15 cellular contexts compared by ENCODE assay signal in genomic region chr7:47329320-47329926, GRCh38.
DNase-seq lines count a peak whose midpoint lies in the region; ATAC-seq and TF ChIP-seq lines count a peak whose summit lies in the region.
"Had no signal": no experiment of that assay in that cellular context is flagged by ENCODE, and none has a peak within 500 bp of the region (broad histone marks: within the 10 kb centered on the region; RNA-seq: fewer than 3 reads in every experiment).

No MANE protein-coding gene starts in this region.

- peak overlapping the region; percentile 95 for H3K27ac ChIP-seq in RWPE1
- peak overlapping the region in 3 of 4 donors; percentile 72 to 77 (median 75) for H3K27ac ChIP-seq in esophagus squamous epithelium
- H3K27ac ChIP-seq in thoracic aorta = peak overlapping the region; percentile 85

- no peak overlapping the region for H3K4me3 Mint-ChIP-seq in mesothelial cell of epicardium
- H3K4me3 Mint-ChIP-seq in activated CD8-positive, alpha-beta T cell treated with anti-CD3 and anti-CD28 coated beads, Interleukin-2, amount 10 ng/mL, durations not matched to agents 7 days and 5 days = no peak overlapping the region
- H3K4me3 Mint-ChIP-seq: natural killer cell had no signal

- no peaks in the 10 kb centered on the region for H3K27me3 ChIP-seq in esophagus squamous epithelium
- H3K27me3 ChIP-seq in thoracic aorta (replicated peaks; ENCODE audit: insufficient read depth) = no peaks in the 10 kb centered on the region
- H3K27me3 ChIP-seq: testis had no signal

- H3K4me3 ChIP-seq in esophagus squamous epithelium (no peak overlapping the region), thoracic aorta (no peak overlapping the region)
- H3K4me3 ChIP-seq: testis had no signal

- TF ChIP-seq CTCF in RWPE1 (conservative IDR thresholded peaks at IDR 0.05; ENCODE audit: low read depth) = no peak
- TF ChIP-seq CTCF in esophagus squamous epithelium (IDR thresholded peaks at IDR 0.05) = no peak
- TF ChIP-seq CTCF in mesothelial cell of epicardium (IDR thresholded peaks at IDR 0.05; ENCODE audit: unreplicated experiment) = no peak
- TF ChIP-seq CTCF in thoracic aorta (IDR thresholded peaks at IDR 0.05) = no peak

- H3K36me3 Mint-ChIP-seq in mesothelial cell of epicardium = peaks cover 7% of the 10 kb centered on the region
- H3K36me3 Mint-ChIP-seq in activated CD8-positive, alpha-beta T cell treated with anti-CD3 and anti-CD28 coated beads, Interleukin-2, amount 10 ng/mL, durations not matched to agents 7 days and 5 days (ENCODE audit: low read depth) = no peaks in the 10 kb centered on the region
- H3K36me3 Mint-ChIP-seq: natural killer cell had no signal

- TF ChIP-seq POLR2A in esophagus squamous epithelium (IDR thresholded peaks at IDR 0.05) = no peak

- H3K36me3 ChIP-seq in esophagus squamous epithelium = no peaks in the 10 kb centered on the region
- no peaks in the 10 kb centered on the region for H3K36me3 ChIP-seq in thoracic aorta

- intact Hi-C loops in esophagus squamous epithelium (cut with DNase I) = no loop called here

- H3K4me1 Mint-ChIP-seq in mesothelial cell of epicardium = peaks cover 56% of the 10 kb centered on the region
- H3K4me1 Mint-ChIP-seq in activated CD8-positive, alpha-beta T cell treated with anti-CD3 and anti-CD28 coated beads, Interleukin-2, amount 10 ng/mL, durations not matched to agents 7 days and 5 days (ENCODE audit: low read depth) = no peaks in the 10 kb centered on the region
- H3K4me1 Mint-ChIP-seq: natural killer cell had no signal

- H3K9me3 Mint-ChIP-seq in mesothelial cell of epicardium = no peaks in the 10 kb centered on the region
- H3K9me3 Mint-ChIP-seq in activated CD8-positive, alpha-beta T cell treated with anti-CD3 and anti-CD28 coated beads, Interleukin-2, amount 10 ng/mL, durations not matched to agents 7 days and 5 days (ENCODE audit: insufficient read depth) = no peaks in the 10 kb centered on the region
- H3K9me3 Mint-ChIP-seq: natural killer cell had no signal

- POLR2A ChIA-PET in RWPE1 (lab: Yijun Ruan, JAX; ENCODE audit: low non-redundant PET) = no interaction called here
- POLR2A ChIA-PET in activated CD8-positive, alpha-beta T cell treated with anti-CD3 and anti-CD28 coated beads, Interleukin-2, amount 10 ng/mL, durations not matched to agents 7 days and 5 days (lab: Charles Lee) = no interaction called here

- H3K4me1 ChIP-seq in esophagus squamous epithelium = peaks cover 13 to 58% (median 40%) of the 10 kb centered on the region in 3 donors
- peaks cover 27 to 56% of the 10 kb centered on the region in 2 donors for H3K4me1 ChIP-seq in thoracic aorta (ENCODE audit: control insufficient read depth in 1 of 2, low read depth in 2 of 2)

- 88% methylated on average over 1 to 11 of the region's 19 CpGs for WGBS in esophagus squamous epithelium, 2 donors

- peak overlapping the region; percentile 98 for H3K27ac Mint-ChIP-seq in mesothelial cell of epicardium
- no peak overlapping the region for H3K27ac Mint-ChIP-seq in activated CD8-positive, alpha-beta T cell treated with anti-CD3 and anti-CD28 coated beads, Interleukin-2, amount 10 ng/mL, durations not matched to agents 7 days and 5 days
- H3K27ac Mint-ChIP-seq: natural killer cell had no signal

- DNase-seq in RWPE1 (ENCODE audit: low spot score) (no peak), esophagus squamous epithelium (lab: John Stamatoyannopoulos, UW) (no peak), mesothelial cell of epicardium (ENCODE audit: low spot score in 2 of 2, unreplicated experiment in 2 of 2) (no peak), thoracic aorta (ENCODE audit: low spot score) (no peak), HUDEP-2 (lab: John Stamatoyannopoulos, UW; ENCODE audit: unreplicated experiment in 76 of 76) (no peak), GM03348 (ENCODE audit: low spot score) (no peak)
- DNase-seq in activated CD8-positive, alpha-beta T cell treated with anti-CD3 and anti-CD28 coated beads, Interleukin-2, amount 10 ng/mL, durations not matched to agents 7 days and 5 days = no peak
- DNase-seq: activated CD4-positive, alpha-beta T cell treated with anti-CD3 and anti-CD28 coated beads for 1 hour; activated gamma-delta T cell; HCEC 1CT; natural killer cell; NCI-H524 treated with DMSO at 0.1 percent for 48 hours; stimulated activated CD4-positive, alpha-beta T cell treated with anti-CD3 and anti-CD28 coated beads, Interleukin-2, amount 100 ng/mL, for 48 hours; testis had no signal

- CTCF ChIA-PET in RWPE1 (lab: Yijun Ruan, JAX) = interaction anchor here (0.6 kb wide), 1 partner anchor 23 kb away, joined by 4 read pairs; no protein-coding TSS in a partner anchor
- CTCF ChIA-PET in activated CD8-positive, alpha-beta T cell treated with anti-CD3 and anti-CD28 coated beads, Interleukin-2, amount 10 ng/mL, durations not matched to agents 7 days and 5 days (lab: Charles Lee) = no interaction called here

- ATAC-seq in thoracic aorta (ENCODE audit: insufficient number of reproducible peaks, low FRiP score, low read depth) (no peak), GM19463 (IDR thresholded peaks at IDR 0.05; ENCODE audit: unreplicated experiment) (no peak)
- ATAC-seq in activated CD8-positive, alpha-beta T cell treated with anti-CD3 and anti-CD28 coated beads, Interleukin-2, amount 10 ng/mL, durations not matched to agents 7 days and 5 days = no peak
- ATAC-seq: natural killer cell had no signal

- H3K9me3 ChIP-seq in esophagus squamous epithelium (no peaks in the 10 kb centered on the region), thoracic aorta (no peaks in the 10 kb centered on the region)
- H3K9me3 ChIP-seq: testis had no signal

- H3K27me3 Mint-ChIP-seq in mesothelial cell of epicardium (ENCODE audit: low read depth) = no peaks in the 10 kb centered on the region
- H3K27me3 Mint-ChIP-seq in activated CD8-positive, alpha-beta T cell treated with anti-CD3 and anti-CD28 coated beads, Interleukin-2, amount 10 ng/mL, durations not matched to agents 7 days and 5 days (ENCODE audit: low read depth) = no peaks in the 10 kb centered on the region
